In genomic region chr3:138944842-138945645, GRCh38 we compare ENCODE assay signal across 9 cellular contexts. TPM values are rescaled to one million over a fixed set of nuclear protein-coding genes. Genes with fewer than 3 reads are reported as not detected.
DNase-seq lines count a peak whose midpoint lies in the region; ATAC-seq, FAIRE-seq and TF ChIP-seq lines count a peak whose summit lies in the region.
"Had no signal": no experiment of that assay in that cellular context is flagged by ENCODE, and none has a peak within 500 bp of the region (broad histone marks: within the 10 kb centered on the region; RNA-seq: fewer than 3 reads in every experiment).

No MANE protein-coding gene starts in this region.

- H3K4me1 ChIP-seq in ES-I3 (ENCODE audit: insufficient read depth, low read length) (peaks cover 10% of the 10 kb centered on the region), H1 (replicated peaks in 1 of 4; ENCODE audit: control insufficient read depth in 3 of 4, insufficient read depth in 4 of 4, low read length in 3 of 4) (peaks cover 7 to 42% (median 20%) of the 10 kb centered on the region in 4 experiments), neutrophil (ENCODE audit: control insufficient read depth in 1 of 2, insufficient read depth in 1 of 2, low read depth in 1 of 2, low read length in 1 of 2) (peaks cover 34 to 51% of the 10 kb centered on the region in 2 experiments)

- WGBS in H1 (ENCODE audit: extremely low coverage in 1 of 2, insufficient coverage in 1 of 2, insufficient read length in 1 of 2, insufficient replicate concordance in 2 of 2, low coverage in 1 of 2, low lambda C conversion rate in 2 of 2, missing lambda C conversion rate in 1 of 2), 2 experiments: 1% methylated on average over 76 of the region's 83 CpGs; no CpG with 5 or more reads in 1 of the 2 experiments

- ATAC-seq in HG03025 (IDR thresholded peaks at IDR 0.05; ENCODE audit: low FRiP score, unreplicated experiment) (no peak), GM21529 (IDR thresholded peaks at IDR 0.05; ENCODE audit: unreplicated experiment) (no peak)

- no peak overlapping the region for H3K14ac ChIP-seq in H1 (ENCODE audit: insufficient read length)

- H3K4me2 ChIP-seq in H1 (ENCODE audit: insufficient read depth in 1 of 2, low read depth in 2 of 2, low read length in 2 of 2): peak overlapping the region; percentile 73 to 84

- H3K4ac ChIP-seq in H1 (replicated peaks; ENCODE audit: insufficient read length, low read depth, low read length): no peak overlapping the region

- H3K23ac ChIP-seq in H1 (ENCODE audit: insufficient read length): no peak overlapping the region

- no peak overlapping the region for H4K91ac ChIP-seq in H1 (replicated peaks; ENCODE audit: insufficient read length, low read length)

- H3K23me2 ChIP-seq in H1 (ENCODE audit: low read depth, low read length): peaks cover 24% of the 10 kb centered on the region

- DNase-seq in SK-N-DZ (ENCODE audit: low spot score) (peak; percentile 31), H1 (ENCODE audit: low read depth in 1 of 2, low spot score in 2 of 2) (peak in 1 of 2 experiments; percentile 78), NCI-H146 treated with DMSO at 0.1 percent for 48 hours (lab: John Stamatoyannopoulos, UW; ENCODE audit: unreplicated experiment) (no peak), GM12891 (ENCODE audit: insufficient read length, low spot score) (no peak)

- TF ChIP-seq CTCF in H1 (IDR thresholded peaks at IDR 0.05; ENCODE audit: control extremely low read depth in 1 of 3, insufficient read depth in 1 of 3, low read depth in 1 of 3, low read length in 3 of 3) (no peak), neutrophil (IDR thresholded peaks at IDR 0.05) (no peak)

- POLR2A ChIA-PET in H1 (lab: Charles Lee; ENCODE audit: partially characterized antibody): interaction anchor here (0.6 to 10.0 kb wide), 5 partner anchors 8 to 81 kb away, joined by 4 to 149 read pairs (median 4); no protein-coding TSS in a partner anchor

- TF ChIP-seq EP300 in H1 (IDR thresholded peaks at IDR 0.05; ENCODE audit: borderline replicate concordance in 1 of 2, low read depth in 2 of 2, low read length in 2 of 2): no peak

- no peak overlapping the region for H2AK5ac ChIP-seq in H1 (ENCODE audit: low read depth, low read length)

- H2BK5ac ChIP-seq in H1 (ENCODE audit: low read depth, low read length): peak overlapping the region; percentile 71; the same call in 1 of the 2 replicates

- H3K56ac ChIP-seq in H1 (replicated peaks; ENCODE audit: insufficient read length, low read depth, low read length): no peak overlapping the region

- peak overlapping the region; percentile 12; the same call in 1 of the 2 replicates for H2BK15ac ChIP-seq in H1 (ENCODE audit: low read length)

- no peak overlapping the region for H2BK120ac ChIP-seq in H1 (replicated peaks; ENCODE audit: low read depth, low read length)

- H2AFZ ChIP-seq in H1 (ENCODE audit: low read length): no peak overlapping the region; the same call in 1 of the 2 replicates

- no peaks in the 10 kb centered on the region for H3K79me1 ChIP-seq in H1 (ENCODE audit: low read depth, low read length)

- H3K79me2 ChIP-seq in H1 (ENCODE audit: control insufficient read depth in 1 of 2, insufficient read depth in 2 of 2, low read length in 2 of 2): no peaks in the 10 kb centered on the region

- no peak overlapping the region; the same call in 1 of the 2 replicates for H2BK20ac ChIP-seq in H1 (ENCODE audit: low read length)

- peak overlapping the region; percentile 93 for H3K18ac ChIP-seq in H1 (ENCODE audit: extremely low read depth, low read length)

- H3K9ac ChIP-seq in ES-I3 (ENCODE audit: low read depth, low read length) (peak overlapping the region; percentile 63), H1 (replicated peaks in 1 of 4; ENCODE audit: extremely low read depth in 1 of 4, low read depth in 3 of 4, low read length in 3 of 4) (no peak overlapping the region; a peak in 1 of 7 replicates)

- FAIRE-seq in H1 (lab: Jason Lieb, UNC): no peak
- FAIRE-seq in GM12891 (lab: Jason Lieb, UNC): no peak
- FAIRE-seq: pancreas had no signal

- H3K9me3 ChIP-seq in ES-I3 (ENCODE audit: control insufficient read depth, insufficient read depth, low read length) (no peaks in the 10 kb centered on the region), H1 (ENCODE audit: insufficient read depth in 2 of 2, low read depth in 1 of 2, low read length in 1 of 2) (no peaks in the 10 kb centered on the region; a peak in 1 of 4 replicates), neutrophil (no peaks in the 10 kb centered on the region)
- H3K9me3 ChIP-seq: pancreas had no signal

- peak overlapping the region; percentile 21 to 54 (median 32) for H3K4me3 ChIP-seq in H1 (ENCODE audit: extremely low read depth in 1 of 4, insufficient read depth in 2 of 4, low read depth in 3 of 4, low read length in 4 of 4)
- peak overlapping the region; percentile 17 to 27 for H3K4me3 ChIP-seq in neutrophil (ENCODE audit: low read depth in 1 of 2, low read length in 1 of 2)

- H4K8ac ChIP-seq in H1 (ENCODE audit: extremely low read depth, insufficient read depth, low read length): peak overlapping the region; percentile 89; the same call in 1 of the 2 replicates

- peaks cover 6 to 25% of the 10 kb centered on the region in 2 experiments for H4K20me1 ChIP-seq in H1 (replicated peaks in 1 of 2; ENCODE audit: control insufficient read depth in 1 of 2, insufficient read depth in 2 of 2, low read length in 2 of 2)

- TF ChIP-seq RAD21 in H1 (IDR thresholded peaks at IDR 0.05 in 1 of 2, conservative IDR thresholded peaks at IDR 0.05 in 1 of 2; ENCODE audit: low read depth in 2 of 2, low read length in 2 of 2): no peak

- H3K36me3 ChIP-seq in ES-I3 (ENCODE audit: insufficient read depth, low read length): no peaks in the 10 kb centered on the region
- H3K36me3 ChIP-seq in H1 (ENCODE audit: control insufficient read depth in 2 of 4, insufficient read depth in 4 of 4, low read length in 3 of 4): peaks cover 0 to 4% (median 0%) of the 10 kb centered on the region in 4 experiments; a peak in 1 of 8 replicates
- no peaks in the 10 kb centered on the region for H3K36me3 ChIP-seq in neutrophil
- H3K36me3 ChIP-seq: pancreas had no signal

- TF ChIP-seq POLR2A in H1 (IDR thresholded peaks at IDR 0.05; ENCODE audit: control extremely low read depth in 1 of 2, low read depth in 2 of 2, low read length in 2 of 2) (no peak), GM12891 (IDR thresholded peaks at IDR 0.05; ENCODE audit: low read depth, low read length) (no peak)

- H3K27me3 ChIP-seq in H1 (replicated peaks in 1 of 4; ENCODE audit: control insufficient read depth in 3 of 4, extremely low read depth in 1 of 4, insufficient read depth in 3 of 4, low read length in 3 of 4): peaks cover 81 to 100% (median 95%) of the 10 kb centered on the region in 4 experiments
- H3K27me3 ChIP-seq in neutrophil: peaks cover 100% of the 10 kb centered on the region

- CTCF ChIA-PET in H1 (lab: Charles Lee; ENCODE audit: partially characterized antibody): interaction anchor here (0.7 to 7.3 kb wide), 11 partner anchors 10 to 478 kb away, joined by 3 to 65 read pairs (median 3); partner anchors contain the start of gene CEP70

- H4K5ac ChIP-seq in H1 (ENCODE audit: insufficient read length, low read depth, low read length): no peak overlapping the region

- H3K27ac ChIP-seq in H1 (ENCODE audit: low read depth, low read length) (no peak overlapping the region), neutrophil (no peak overlapping the region)
- H3K27ac ChIP-seq: pancreas had no signal

- peak overlapping the region; percentile 35; the same call in 1 of the 2 replicates for H2BK12ac ChIP-seq in H1 (ENCODE audit: low read depth, low read length)

TF ChIP-seq in H1, 55 proteins besides CTCF, POLR2A, EP300 and RAD21 (continues in another document):
- no peak for TF ChIP-seq HDAC6 (IDR thresholded peaks at IDR 0.05; ENCODE audit: low read depth, low read length)
- TF ChIP-seq ZNF274 (IDR thresholded peaks at IDR 0.05; ENCODE audit: borderline replicate concordance, extremely low read depth, low read length): no peak
- no peak for TF ChIP-seq TCF12 (IDR thresholded peaks at IDR 0.05; ENCODE audit: low read depth, low read length)
- no peak for TF ChIP-seq TBP (IDR thresholded peaks at IDR 0.05; ENCODE audit: low read depth, low read length)

TF ChIP-seq in GM12891, 5 proteins besides CTCF, POLR2A, EP300 and RAD21:
- TF ChIP-seq POLR2AphosphoS5 (IDR thresholded peaks at IDR 0.05; ENCODE audit: low read depth, low read length) (no peak), SPI1 (IDR thresholded peaks at IDR 0.05; ENCODE audit: low read depth, low read length) (no peak), PAX5 (IDR thresholded peaks at IDR 0.05; ENCODE audit: insufficient read depth, low read length, severe bottlenecking) (no peak), POU2F2 (IDR thresholded peaks at IDR 0.05; ENCODE audit: low read depth, low read length) (no peak), TAF1 (IDR thresholded peaks at IDR 0.05; ENCODE audit: low read depth, low read length) (no peak)

RNA-seq across cellular contexts. Expression of gene FOXL2, which starts 1.9 kb away (rescaled TPM):
- polyA plus RNA-seq in SK-N-DZ (2014; cell fraction: cytosol; rRNA removed): not detected in 2 replicates
- not detected in 2 replicates for polyA plus RNA-seq in SK-N-DZ (2014; cell fraction: nucleus; rRNA removed)
- total RNA-seq in H1 (2021; fragmentation: NEBNext Ultra II Directional; extraction: Animal tissue kit (Norgen Biotek cat#: 25700)): 2.2 and 2.4 TPM in 2 replicates
- polyA plus RNA-seq in H1 (2011; rRNA removed): 0.59 and 1.6 TPM in 2 replicates
- polyA plus RNA-seq in H1 (2011; cell fraction: cytosol; rRNA removed): 0.88 TPM
- polyA plus RNA-seq in H1 (2011; cell fraction: nucleus; rRNA removed): 1.5 TPM
- 0.57 to 0.83 TPM (median 0.62 TPM) in 4 replicates for polyA plus RNA-seq in H1 (2012, experiment 1 of 2)
- 1.2 TPM for polyA plus RNA-seq in H1 (2012, experiment 2 of 2)
- polyA plus RNA-seq in H1 (2013, experiment 1 of 2): 1.6 TPM
- 2.1 TPM for polyA plus RNA-seq in H1 (2013, experiment 2 of 2)
- polyA minus RNA-seq in H1 (2011; rRNA and poly(A)+ RNA removed): 0.10 and 0.41 TPM in 2 replicates
- polyA minus RNA-seq in H1 (2011; cell fraction: cytosol; rRNA and poly(A)+ RNA removed): 0.51 TPM
- 2.3 TPM for polyA minus RNA-seq in H1 (2011; cell fraction: nucleus; rRNA and poly(A)+ RNA removed)
- not detected for polyA plus RNA-seq in GM12891 (2012; ENCODE audit: low read depth, missing spikeins)

RNA-seq across cellular contexts. Expression of gene FOXL2NB, which starts 2.0 kb away (rescaled TPM):
- polyA plus RNA-seq in SK-N-DZ (2014; cell fraction: cytosol; rRNA removed): not detected in 2 replicates
- not detected in 2 replicates for polyA plus RNA-seq in SK-N-DZ (2014; cell fraction: nucleus; rRNA removed)
- total RNA-seq in H1 (2021; fragmentation: NEBNext Ultra II Directional; extraction: Animal tissue kit (Norgen Biotek cat#: 25700)): 7.3 and 7.9 TPM in 2 replicates
- 5.4 and 12.8 TPM in 2 replicates for polyA plus RNA-seq in H1 (2011; rRNA removed)
- polyA plus RNA-seq in H1 (2011; cell fraction: cytosol; rRNA removed): 12.2 TPM
- polyA plus RNA-seq in H1 (2011; cell fraction: nucleus; rRNA removed): 15.9 TPM
- polyA plus RNA-seq in H1 (2012, experiment 1 of 2): 2.0 to 4.3 TPM (median 3.0 TPM) in 4 replicates
- polyA plus RNA-seq in H1 (2012, experiment 2 of 2): 0.79 TPM
- polyA plus RNA-seq in H1 (2013, experiment 1 of 2): 9.1 TPM
- polyA plus RNA-seq in H1 (2013, experiment 2 of 2): 8.4 TPM
- polyA minus RNA-seq in H1 (2011; rRNA and poly(A)+ RNA removed): 4.3 and 4.9 TPM in 2 replicates
- polyA minus RNA-seq in H1 (2011; cell fraction: cytosol; rRNA and poly(A)+ RNA removed): 3.1 TPM
- polyA minus RNA-seq in H1 (2011; cell fraction: nucleus; rRNA and poly(A)+ RNA removed): 10.0 TPM
- polyA plus RNA-seq in GM12891 (2012; ENCODE audit: low read depth, missing spikeins): not detected
- polyA plus RNA-seq: pancreas had no signal
